Comparison of ENCODE assay signal across 7 cellular contexts in the genomic region with DNA sequence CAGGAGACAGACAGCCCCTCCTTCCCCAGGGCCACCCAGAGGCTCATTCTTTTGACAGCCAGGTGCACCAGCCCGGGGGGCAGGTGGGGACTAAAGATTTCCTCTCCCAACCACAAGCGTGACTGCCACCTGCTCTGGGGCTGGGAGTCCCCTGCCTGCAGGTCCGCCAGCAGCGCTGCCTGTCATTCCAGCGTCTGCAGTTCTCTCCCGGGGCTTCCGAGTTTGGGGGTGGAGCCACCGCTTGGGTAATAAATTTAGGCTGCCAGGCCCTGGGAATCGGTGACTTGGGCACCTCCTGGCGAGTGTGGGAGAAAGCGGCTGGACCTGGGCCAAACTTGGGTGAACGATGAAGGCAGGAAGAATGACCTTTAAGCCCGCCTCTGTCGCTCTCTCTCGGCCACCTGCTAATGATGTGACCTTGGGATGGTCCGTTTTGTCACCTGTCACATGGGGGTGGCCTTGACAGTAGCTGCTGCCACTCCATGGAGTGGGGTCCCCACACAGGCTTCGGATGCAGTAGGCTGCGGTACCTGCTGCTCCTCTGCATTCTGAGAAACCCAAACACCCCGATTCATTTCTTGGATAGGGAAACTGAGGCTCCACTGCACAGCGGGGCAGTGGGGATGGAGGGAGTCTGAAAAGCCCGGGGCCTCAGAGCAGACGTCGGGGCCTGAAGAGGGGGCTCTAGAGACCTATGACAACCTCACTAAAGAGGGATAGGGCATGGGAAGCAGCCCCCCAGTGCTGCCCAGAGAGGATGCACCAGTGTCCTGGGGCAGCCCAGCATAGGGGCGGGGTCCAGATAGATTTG. TPM values are rescaled to one million over a fixed set of nuclear protein-coding genes. Genes with fewer than 3 reads are reported as not detected.
A peak's percentile ranks its signal among the peaks of the same experiment; 100 is the strongest.
DNase-seq lines count a peak whose midpoint lies in the region; ATAC-seq, FAIRE-seq and TF ChIP-seq lines count a peak whose summit lies in the region.

No MANE protein-coding gene starts in this region.

- no peak overlapping the region for H3K27ac ChIP-seq in endothelial cell of umbilical vein (ENCODE audit: insufficient read depth, low read depth, low read length)

- no peaks in the 10 kb centered on the region for H3K9me3 Mint-ChIP-seq in nephron

- CTCF ChIA-PET in GM10248 (lab: Yijun Ruan, JAX) (interaction anchor here (8.3 kb wide), 1 partner anchor 23 kb away, joined by 70 read pairs; the partner anchor contains the start of gene NRTN), endothelial cell of umbilical vein (lab: Charles Lee) (interaction anchor here (1.0 to 3.1 kb wide), 3 partner anchors 22 to 137 kb away, joined by 3 to 42 read pairs (median 7); partner anchors contain the start of gene NRTN)

- H3K27me3 Mint-ChIP-seq in nephron (ENCODE audit: low read depth) = no peaks in the 10 kb centered on the region

- TF ChIP-seq POLR2A in endothelial cell of umbilical vein (IDR thresholded peaks at IDR 0.05; ENCODE audit: low read depth, low read length) = no peak

- POLR2A ChIA-PET in GM10248 (lab: Yijun Ruan, JAX) = interaction anchor here (2.6 kb wide), 1 partner anchor 77 kb away, joined by 21 read pairs; the partner anchor contains the start of genes NDUFA11 and VMAC
- POLR2A ChIA-PET in endothelial cell of umbilical vein (lab: Charles Lee) = interaction anchor here (2.5 to 3.2 kb wide), 2 partner anchors 23 to 77 kb away, joined by 14 read pairs; partner anchors contain the start of genes NDUFA11 and VMAC

- no peaks in the 10 kb centered on the region for H3K9me3 ChIP-seq in endothelial cell of umbilical vein (replicated peaks; ENCODE audit: control insufficient read depth, insufficient read depth, low read length)

- no peaks in the 10 kb centered on the region for H3K79me2 ChIP-seq in endothelial cell of umbilical vein (ENCODE audit: control insufficient read depth, insufficient read depth, low read length)

- no peaks in the 10 kb centered on the region for H3K36me3 ChIP-seq in endothelial cell of umbilical vein (ENCODE audit: control insufficient read depth in 2 of 2, extremely low read depth in 1 of 2, insufficient read depth in 2 of 2, low read length in 2 of 2)

- peak overlapping the region; percentile 79 to 97 (median 96) for H3K27ac Mint-ChIP-seq in nephron

- peaks cover 0 to 3% of the 10 kb centered on the region in 2 experiments for H3K27me3 ChIP-seq in endothelial cell of umbilical vein (ENCODE audit: control insufficient read depth in 2 of 2, insufficient read depth in 2 of 2, low read length in 2 of 2)

- dilution Hi-C loops in endothelial cell of umbilical vein (cut with MboI; ENCODE audit: extremely low pct_ligation_motif_present, low sequenced_read_pairs) = no loop called here

- H3K36me3 Mint-ChIP-seq in nephron (ENCODE audit: low read depth) = no peaks in the 10 kb centered on the region

- DNase-seq in GM10248 (ENCODE audit: extremely low spot score) (peak; percentile 45), NCI-H1105 treated with DMSO at 0.1 percent for 48 hours (lab: John Stamatoyannopoulos, UW) (peak; percentile 96), SW480 (ENCODE audit: low spot score) (peak; percentile 92), endothelial cell of umbilical vein (ENCODE audit: low read depth, low spot score) (no peak), epidermal melanocyte (ENCODE audit: insufficient read length, low spot score) (no peak)

- H3K4me2 ChIP-seq in endothelial cell of umbilical vein (ENCODE audit: insufficient read depth, low read length) = no peak overlapping the region

- intact Hi-C loops in endothelial cell of umbilical vein (cut with micrococcal nuclease) = no loop called here

- H4K20me1 ChIP-seq in endothelial cell of umbilical vein (replicated peaks; ENCODE audit: control insufficient read depth, extremely low read depth, insufficient read depth, low read length) = no peaks in the 10 kb centered on the region

- H3K4me1 ChIP-seq in endothelial cell of umbilical vein (ENCODE audit: control insufficient read depth, extremely low read depth, insufficient read depth, low read length) = peaks cover 7% of the 10 kb centered on the region

- no peak overlapping the region for H3K4me3 ChIP-seq in endothelial cell of umbilical vein (replicated peaks in 1 of 3; ENCODE audit: insufficient read depth in 1 of 3, low read depth in 1 of 3, low read length in 3 of 3)

- no peaks in the 10 kb centered on the region for H3K9me1 ChIP-seq in endothelial cell of umbilical vein (replicated peaks; ENCODE audit: control insufficient read depth, extremely low read depth, insufficient read depth, low read length)

- H3K4me1 Mint-ChIP-seq in nephron = peaks cover 12% of the 10 kb centered on the region

- no peak for TF ChIP-seq CTCF in GM10248 (IDR thresholded peaks at IDR 0.05; ENCODE audit: control extremely low read depth, extremely low read depth, low read depth, missing control alignments)
- TF ChIP-seq CTCF in endothelial cell of umbilical vein (IDR thresholded peaks at IDR 0.05; ENCODE audit: extremely low read depth in 1 of 2, insufficient read depth in 1 of 2, low read depth in 1 of 2, low read length in 2 of 2) = no peak
- TF ChIP-seq CTCF in nephron (IDR thresholded peaks at IDR 0.05; ENCODE audit: unreplicated experiment in 3 of 3) = no peak

- H2AFZ ChIP-seq in endothelial cell of umbilical vein (ENCODE audit: low read depth, low read length) = peak overlapping the region; percentile 70

- FAIRE-seq in endothelial cell of umbilical vein (lab: Jason Lieb, UNC) = no peak

- BruUV-seq in endothelial cell of umbilical vein (replicated peaks; lab: Mats Ljungman, UMichigan) = no TSS peak

- ATAC-seq in GM18873 (IDR thresholded peaks at IDR 0.05; ENCODE audit: low FRiP score, unreplicated experiment) = no peak

- H3K9ac ChIP-seq in endothelial cell of umbilical vein (replicated peaks; ENCODE audit: extremely low read depth, insufficient read depth, low read length) = no peak overlapping the region

- peak overlapping the region; percentile 91 to 92 (median 91) for H3K4me3 Mint-ChIP-seq in nephron

TF ChIP-seq in endothelial cell of umbilical vein, 7 proteins besides CTCF, POLR2A, EP300 and RAD21 (continues in another document):
- TF ChIP-seq FOS (IDR thresholded peaks at IDR 0.05; ENCODE audit: borderline replicate concordance, insufficient read depth, low read length) = no peak
- TF ChIP-seq GATA2 (IDR thresholded peaks at IDR 0.05; ENCODE audit: insufficient read depth, insufficient read length, low read depth, low read length) = no peak
- TF ChIP-seq JUN (IDR thresholded peaks at IDR 0.05; ENCODE audit: borderline replicate concordance, insufficient read depth, insufficient read length, low read depth) = no peak
- TF ChIP-seq MYC (IDR thresholded peaks at IDR 0.05; ENCODE audit: low read depth, low read length) = no peak

RNA-seq across cellular contexts. Expression of gene FUT6, which starts 12.8 kb away (rescaled TPM):
- total RNA-seq in endothelial cell of umbilical vein = not detected in 2 replicates
- not detected in 2 replicates for polyA plus RNA-seq in endothelial cell of umbilical vein
- polyA plus RNA-seq in endothelial cell of umbilical vein (2011; cell fraction: cytosol; rRNA removed) = not detected in 2 replicates
- not detected in 2 replicates for polyA plus RNA-seq in endothelial cell of umbilical vein (2011; cell fraction: nucleus; rRNA removed)
- not detected in 2 replicates for polyA plus RNA-seq in endothelial cell of umbilical vein (2012)
- not detected in 2 replicates for polyA minus RNA-seq in endothelial cell of umbilical vein
- polyA minus RNA-seq in endothelial cell of umbilical vein (2011; cell fraction: cytosol; rRNA and poly(A)+ RNA removed) = not detected
- polyA minus RNA-seq in endothelial cell of umbilical vein (2011; cell fraction: nucleus; rRNA and poly(A)+ RNA removed) = not detected in 2 replicates

RNA-seq across cellular contexts. Expression of gene NRTN, which starts 21.9 kb away (rescaled TPM):
- 0.30 TPM in 1 of 2 replicates, not detected in the other for total RNA-seq in endothelial cell of umbilical vein
- polyA plus RNA-seq in endothelial cell of umbilical vein = 0.41 TPM in 2 replicates
- polyA plus RNA-seq in endothelial cell of umbilical vein (2011; cell fraction: cytosol; rRNA removed) = 0.08 and 0.11 TPM in 2 replicates
- not detected in 2 replicates for polyA plus RNA-seq in endothelial cell of umbilical vein (2011; cell fraction: nucleus; rRNA removed)
- polyA plus RNA-seq in endothelial cell of umbilical vein (2012) = not detected in 2 replicates
- 0.30 TPM in 1 of 2 replicates, not detected in the other for polyA minus RNA-seq in endothelial cell of umbilical vein
- polyA minus RNA-seq in endothelial cell of umbilical vein (2011; cell fraction: cytosol; rRNA and poly(A)+ RNA removed) = not detected
- not detected in 2 replicates for polyA minus RNA-seq in endothelial cell of umbilical vein (2011; cell fraction: nucleus; rRNA and poly(A)+ RNA removed)

RNA-seq across cellular contexts. Expression of gene FUT3, which starts 24.5 kb away (rescaled TPM):
- total RNA-seq in endothelial cell of umbilical vein = not detected in 2 replicates
- not detected in 2 replicates for polyA plus RNA-seq in endothelial cell of umbilical vein
- polyA plus RNA-seq in endothelial cell of umbilical vein (2011; cell fraction: cytosol; rRNA removed) = not detected in 2 replicates
- not detected in 2 replicates for polyA plus RNA-seq in endothelial cell of umbilical vein (2011; cell fraction: nucleus; rRNA removed)
- polyA plus RNA-seq in endothelial cell of umbilical vein (2012) = not detected in 2 replicates
- not detected in 2 replicates for polyA minus RNA-seq in endothelial cell of umbilical vein
- not detected for polyA minus RNA-seq in endothelial cell of umbilical vein (2011; cell fraction: cytosol; rRNA and poly(A)+ RNA removed)
- not detected in 2 replicates for polyA minus RNA-seq in endothelial cell of umbilical vein (2011; cell fraction: nucleus; rRNA and poly(A)+ RNA removed)

RNA-seq across cellular contexts. Expression of gene DUS3L, which starts 35.8 kb away (rescaled TPM):
- 38.9 and 40.8 TPM in 2 replicates for total RNA-seq in endothelial cell of umbilical vein
- polyA plus RNA-seq in endothelial cell of umbilical vein = 25.8 and 29.7 TPM in 2 replicates
- polyA plus RNA-seq in endothelial cell of umbilical vein (2011; cell fraction: cytosol; rRNA removed) = 12.3 and 14.3 TPM in 2 replicates
- 106 and 108 TPM in 2 replicates for polyA plus RNA-seq in endothelial cell of umbilical vein (2011; cell fraction: nucleus; rRNA removed)
- polyA plus RNA-seq in endothelial cell of umbilical vein (2012) = 19.2 and 29.3 TPM in 2 replicates
- polyA minus RNA-seq in endothelial cell of umbilical vein = 9.6 and 20.0 TPM in 2 replicates
- polyA minus RNA-seq in endothelial cell of umbilical vein (2011; cell fraction: cytosol; rRNA and poly(A)+ RNA removed) = 36.2 TPM
- polyA minus RNA-seq in endothelial cell of umbilical vein (2011; cell fraction: nucleus; rRNA and poly(A)+ RNA removed) = 18.2 and 42.1 TPM in 2 replicates

RNA-seq across cellular contexts. Expression of gene PRR22, which starts 42.2 kb away (rescaled TPM):
- 3.4 and 3.6 TPM in 2 replicates for total RNA-seq in endothelial cell of umbilical vein
- 1.4 and 2.0 TPM in 2 replicates for polyA plus RNA-seq in endothelial cell of umbilical vein
- polyA plus RNA-seq in endothelial cell of umbilical vein (2011; cell fraction: cytosol; rRNA removed) = 0.18 and 0.39 TPM in 2 replicates
- polyA plus RNA-seq in endothelial cell of umbilical vein (2011; cell fraction: nucleus; rRNA removed) = 5.1 and 5.3 TPM in 2 replicates
- 0.93 and 1.0 TPM in 2 replicates for polyA plus RNA-seq in endothelial cell of umbilical vein (2012)
- polyA minus RNA-seq in endothelial cell of umbilical vein = 0.15 and 0.61 TPM in 2 replicates
- polyA minus RNA-seq in endothelial cell of umbilical vein (2011; cell fraction: cytosol; rRNA and poly(A)+ RNA removed) = 1.1 TPM
- 1.1 and 3.2 TPM in 2 replicates for polyA minus RNA-seq in endothelial cell of umbilical vein (2011; cell fraction: nucleus; rRNA and poly(A)+ RNA removed)

Comparison
In these comparisons a context has a peak if more than half of its experiments do, and no peak if none do; other contexts are left out.
1. DNase-seq: peak in GM10248 (single experiment), NCI-H1105 treated with DMSO at 0.1 percent for 48 hours (single experiment) and SW480 (single experiment); none in endothelial cell of umbilical vein (single experiment) and epidermal melanocyte (single experiment).